16 cellular contexts compared by ENCODE assay signal in the genomic region with DNA sequence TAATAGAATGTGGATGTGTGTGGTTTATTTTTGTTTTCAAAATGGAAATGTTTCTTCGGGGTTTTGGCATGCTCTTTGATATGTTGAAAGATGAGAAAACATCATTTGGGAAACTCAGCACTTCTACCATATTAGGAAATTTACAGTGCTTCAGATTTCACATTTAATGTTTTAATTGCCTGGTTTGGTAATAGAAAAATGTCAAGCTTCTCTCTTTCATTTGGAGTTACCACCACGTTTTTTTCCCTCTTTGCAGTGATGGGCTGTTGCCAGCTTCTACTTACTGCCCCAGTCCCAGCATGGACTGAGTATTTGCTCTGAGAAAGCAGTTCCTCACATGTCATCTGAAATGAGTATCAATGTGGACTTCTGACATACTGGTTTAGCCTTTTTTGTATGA.
DNase-seq lines count a peak whose midpoint lies in the region; ATAC-seq, FAIRE-seq and TF ChIP-seq lines count a peak whose summit lies in the region.
"Had no signal": no experiment of that assay in that cellular context is flagged by ENCODE, and none has a peak within 500 bp of the region (broad histone marks: within the 10 kb centered on the region; RNA-seq: fewer than 3 reads in every experiment).

No MANE protein-coding gene starts in this region.

- H3K4me3 ChIP-seq in heart left ventricle (no peak overlapping the region), right cardiac atrium (ENCODE audit: low read length) (no peak overlapping the region), K562 (no peak overlapping the region), vagina (no peak overlapping the region), aorta (ENCODE audit: low read length in 2 of 2) (no peak overlapping the region)
- H3K4me3 ChIP-seq: suprapubic skin had no signal

- H3K9me3 Mint-ChIP-seq in progenitor cell of endocrine pancreas (ENCODE audit: low read depth): no peaks in the 10 kb centered on the region

- no peaks in the 10 kb centered on the region for H3K79me2 ChIP-seq in K562 (ENCODE audit: control insufficient read depth, insufficient read depth, low read length)

- TF ChIP-seq EP300 in K562 (IDR thresholded peaks at IDR 0.05; ENCODE audit: low read length): no peak

- no peak overlapping the region for H3K4me2 ChIP-seq in K562 (ENCODE audit: insufficient read depth, low read length)

- BruUV-seq in K562 (replicated peaks; lab: Mats Ljungman, UMichigan): no TSS peak

- TF ChIP-seq RAD21 in K562 (CRISPR knock-in tag; conservative IDR thresholded peaks at IDR 0.05 in 1 of 2, IDR thresholded peaks at IDR 0.05 in 1 of 2): no peak

- TF ChIP-seq POLR2A in heart left ventricle (IDR thresholded peaks at IDR 0.05) (no peak), K562 (conservative IDR thresholded peaks at IDR 0.05) (no peak), vagina (IDR thresholded peaks at IDR 0.05) (no peak)

- WGBS in heart left ventricle, 4 donors: 20 to 34% (median 31%) methylated on average over 2 of the region's 2 CpGs
- WGBS in right cardiac atrium: 18% methylated on average over 2 of the region's 2 CpGs
- WGBS in K562 (ENCODE audit: insufficient coverage, low coverage, missing lambda C conversion rate): 26% methylated on average over 2 of the region's 2 CpGs
- WGBS in aorta, 2 donors: 0 to 5% methylated on average over 2 of the region's 2 CpGs

- peak overlapping the region; percentile 85 for H2AFZ ChIP-seq in K562 (ENCODE audit: low read depth, low read length)

- no peak overlapping the region for H3K27ac Mint-ChIP-seq in progenitor cell of endocrine pancreas
- H3K27ac Mint-ChIP-seq: activated CD4-positive, alpha-beta T cell treated with anti-CD3 and anti-CD28 coated beads, Interleukin-2, amount 10 ng/mL, durations not matched to agents 7 days and 5 days had no signal

- H4K20me1 ChIP-seq in K562 (replicated peaks; ENCODE audit: control insufficient read depth, insufficient read depth, low read length): no peaks in the 10 kb centered on the region

- no peaks in the 10 kb centered on the region for H3K9me1 ChIP-seq in K562 (ENCODE audit: control insufficient read depth, insufficient read depth, low read length)

- H3K4me1 ChIP-seq in heart left ventricle: peaks cover 0 to 48% (median 28%) of the 10 kb centered on the region in 12 donors
- no peaks in the 10 kb centered on the region for H3K4me1 ChIP-seq in right cardiac atrium (ENCODE audit: control insufficient read depth, insufficient read depth, low read length)
- H3K4me1 ChIP-seq in K562 (replicated peaks in 1 of 2; ENCODE audit: control insufficient read depth in 2 of 2, insufficient read depth in 2 of 2, low read length in 2 of 2): peaks cover 16 to 39% of the 10 kb centered on the region in 2 experiments
- peaks cover 28% of the 10 kb centered on the region for H3K4me1 ChIP-seq in vagina
- H3K4me1 ChIP-seq in aorta (ENCODE audit: control insufficient read depth in 1 of 2, insufficient read depth in 2 of 2, low read length in 2 of 2): peaks cover 0 to 2% of the 10 kb centered on the region in 2 donors

- no peaks in the 10 kb centered on the region for H3K27me3 Mint-ChIP-seq in progenitor cell of endocrine pancreas
- H3K27me3 Mint-ChIP-seq: activated CD4-positive, alpha-beta T cell treated with anti-CD3 and anti-CD28 coated beads, Interleukin-2, amount 10 ng/mL, durations not matched to agents 7 days and 5 days had no signal

- ATAC-seq in heart left ventricle (no peak), right cardiac atrium (no peak), K562 (no peak), HG03521 (IDR thresholded peaks at IDR 0.05; ENCODE audit: unreplicated experiment) (no peak), aorta (ENCODE audit: low FRiP score) (no peak)
- ATAC-seq: left lobe of liver had no signal

- POLR2A ChIA-PET in K562 (lab: Yijun Ruan, JAX): interaction anchor here (0.7 kb wide), 1 partner anchor 33 kb away, joined by 3 read pairs; no protein-coding TSS in a partner anchor

- H3K27me3 ChIP-seq in heart left ventricle (no peaks in the 10 kb centered on the region), right cardiac atrium (ENCODE audit: control insufficient read depth, insufficient read depth) (no peaks in the 10 kb centered on the region), K562 (ENCODE audit: control insufficient read depth in 2 of 2, insufficient read depth in 2 of 2, low read length in 2 of 2) (no peaks in the 10 kb centered on the region), vagina (no peaks in the 10 kb centered on the region), aorta (ENCODE audit: control insufficient read depth in 1 of 2, insufficient read depth in 2 of 2, low read length in 1 of 2) (no peaks in the 10 kb centered on the region)
- H3K27me3 ChIP-seq: suprapubic skin had no signal

- in situ Hi-C loops in K562 (cut with MboI): no loop called here

- intact Hi-C loops in heart left ventricle (cut with DNase I) (loop anchor here in 1 of 10 donors (5.0 kb wide), 1 partner anchor 42 kb away; no protein-coding TSS in a partner anchor), right cardiac atrium (cut with DNase I) (no loop called here), K562 (cut with micrococcal nuclease) (loop anchor here (5.0 kb wide), 1 partner anchor 42 kb away; no protein-coding TSS in a partner anchor), vagina (cut with DNase I) (no loop called here), aorta (cut with DNase I) (no loop called here)

- H3K9me3 ChIP-seq in heart left ventricle: no peaks in the 10 kb centered on the region
- H3K9me3 ChIP-seq in right cardiac atrium (ENCODE audit: control insufficient read depth, low read length): no peaks in the 10 kb centered on the region
- no peaks in the 10 kb centered on the region for H3K9me3 ChIP-seq in K562 (replicated peaks; ENCODE audit: control insufficient read depth, insufficient read depth, low read depth, low read length)
- no peaks in the 10 kb centered on the region for H3K9me3 ChIP-seq in vagina
- no peaks in the 10 kb centered on the region for H3K9me3 ChIP-seq in aorta (ENCODE audit: control insufficient read depth, low read length)
- H3K9me3 ChIP-seq: suprapubic skin had no signal

- H3K27ac ChIP-seq in heart left ventricle: peak overlapping the region in 7 of 12 donors; percentile 0 to 40 (median 17)
- no peak overlapping the region for H3K27ac ChIP-seq in right cardiac atrium (ENCODE audit: low read length)
- peak overlapping the region; percentile 42; the same call in 1 of the 3 replicates for H3K27ac ChIP-seq in K562 (ENCODE audit: extremely low read depth, low read depth, low read length)
- peak overlapping the region; percentile 9 for H3K27ac ChIP-seq in vagina
- H3K27ac ChIP-seq in aorta (ENCODE audit: low read depth in 1 of 2, low read length in 2 of 2): peak overlapping the region in 1 of 2 donors; percentile 67
- H3K27ac ChIP-seq: suprapubic skin had no signal

- no peak overlapping the region for H3K4me3 Mint-ChIP-seq in progenitor cell of endocrine pancreas (ENCODE audit: low read depth)
- H3K4me3 Mint-ChIP-seq: activated CD4-positive, alpha-beta T cell treated with anti-CD3 and anti-CD28 coated beads, Interleukin-2, amount 10 ng/mL, durations not matched to agents 7 days and 5 days had no signal

- no peak for FAIRE-seq in K562 (lab: Jason Lieb, UNC)
- FAIRE-seq: endothelial cell of umbilical vein, RCC 7860 had no signal

- peaks cover 13% of the 10 kb centered on the region for H3K36me3 Mint-ChIP-seq in progenitor cell of endocrine pancreas (ENCODE audit: insufficient read depth)

- DNase-seq in heart left ventricle (no peak), right cardiac atrium (no peak), K562 (ENCODE audit: extremely low read depth in 1 of 4, low spot score in 3 of 4) (no peak), myocyte (ENCODE audit: low read depth) (peak; percentile 56), vagina (ENCODE audit: extremely low spot score in 2 of 2) (no peak), progenitor cell of endocrine pancreas (ENCODE audit: low spot score, unreplicated experiment) (no peak), aorta (no peak)
- DNase-seq: activated CD4-positive, alpha-beta T cell treated with anti-CD3 and anti-CD28 coated beads, Interleukin-2, amount 10 ng/mL, durations not matched to agents 7 days and 5 days; DMS79; NCI-H1436; NCI-H524 treated with DMSO at 0.1 percent for 48 hours had no signal

- H3K36me3 ChIP-seq in heart left ventricle (no peaks in the 10 kb centered on the region), K562 (ENCODE audit: control insufficient read depth, insufficient read depth, low read length) (no peaks in the 10 kb centered on the region), vagina (no peaks in the 10 kb centered on the region), aorta (ENCODE audit: control insufficient read depth in 1 of 2, insufficient read depth in 2 of 2, low read length in 1 of 2) (no peaks in the 10 kb centered on the region)
- H3K36me3 ChIP-seq: suprapubic skin had no signal

- H3K9ac ChIP-seq in K562 (ENCODE audit: insufficient read depth in 1 of 2, low read depth in 2 of 2, low read length in 2 of 2): peak overlapping the region in 1 of 2 experiments; percentile 43; a peak in 1 of 4 replicates

- TF ChIP-seq CTCF in heart left ventricle (IDR thresholded peaks at IDR 0.05): no peak
- TF ChIP-seq CTCF in K562 (IDR thresholded peaks at IDR 0.05 in 2 of 3, conservative IDR thresholded peaks at IDR 0.05 in 1 of 3; ENCODE audit: insufficient read depth in 2 of 3, low read depth in 1 of 3, low read length in 3 of 3): no peak
- no peak for TF ChIP-seq CTCF in vagina (IDR thresholded peaks at IDR 0.05)
- TF ChIP-seq CTCF in progenitor cell of endocrine pancreas (IDR thresholded peaks at IDR 0.05; ENCODE audit: unreplicated experiment): no peak

- H3K4me1 Mint-ChIP-seq in progenitor cell of endocrine pancreas (ENCODE audit: low read depth): peaks cover 24% of the 10 kb centered on the region

- CTCF ChIA-PET in K562 (lab: Yijun Ruan, JAX; ENCODE audit: low intra/inter-chr PET ratio): no interaction called here

TF ChIP-seq in K562, 482 proteins besides CTCF, POLR2A, EP300 and RAD21:
- TF ChIP-seq NR2C1 (IDR thresholded peaks at IDR 0.05): no peak
- TF ChIP-seq NR2C1 (tag; IDR thresholded peaks at IDR 0.05): no peak
- no peak for TF ChIP-seq ZSCAN32 (CRISPR knock-in tag; IDR thresholded peaks at IDR 0.05)
- 0 out of 2 replicates have a peak, but pooled peaks have one; percentile 22 for TF ChIP-seq BACH1 (tag; IDR thresholded peaks at IDR 0.05)
